8 cellular contexts compared by ENCODE assay signal in the genomic region with DNA sequence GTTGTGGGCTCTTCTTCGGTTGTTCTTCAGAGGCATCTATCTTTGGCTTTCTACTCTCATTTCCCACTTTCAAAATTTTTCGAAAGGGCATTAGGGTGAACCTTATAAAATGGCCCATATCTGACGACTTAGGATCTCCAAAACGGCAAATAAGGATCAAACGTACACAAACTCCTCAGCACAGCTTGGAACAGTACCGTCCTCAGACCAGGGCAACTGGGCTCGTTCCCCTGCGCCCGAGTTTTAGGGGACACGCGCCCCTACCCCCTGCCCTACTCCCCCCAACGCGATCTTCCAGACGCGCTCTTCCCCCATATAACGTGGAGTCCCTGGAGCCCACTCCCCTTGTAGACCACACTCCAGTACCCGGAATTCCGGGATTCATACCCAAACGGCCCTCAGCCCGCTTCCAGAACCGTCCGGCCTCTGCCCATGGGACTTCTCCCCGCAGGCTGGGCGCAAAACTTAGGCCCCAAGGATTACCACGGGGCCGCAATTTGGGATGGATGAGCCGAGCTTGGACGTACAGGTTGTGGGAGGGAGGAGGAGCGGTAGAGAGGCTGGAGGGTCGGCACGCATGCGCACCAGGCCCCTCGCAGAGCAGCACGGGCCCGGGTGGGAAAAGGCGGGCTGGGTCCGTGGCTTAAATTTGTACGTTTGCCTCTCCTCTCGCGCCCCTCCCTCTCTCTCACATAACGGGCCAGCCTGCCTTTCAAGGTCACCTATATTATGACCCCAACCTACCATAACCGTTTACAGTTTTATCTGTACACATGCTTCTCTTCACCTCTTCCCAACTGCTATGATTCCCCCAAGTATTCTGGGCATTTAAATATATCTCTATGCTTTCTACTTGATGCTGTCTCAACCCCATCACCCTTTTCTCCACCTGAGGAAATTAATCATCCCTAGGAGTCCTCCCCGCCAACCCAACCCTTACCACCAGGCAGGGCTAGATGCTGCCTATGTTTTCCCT. TPM values are rescaled to one million over a fixed set of nuclear protein-coding genes. Genes with fewer than 3 reads are reported as not detected.
DNase-seq lines count a peak whose midpoint lies in the region; ATAC-seq lines count a peak whose summit lies in the region.

No MANE protein-coding gene starts in this region.

- H3K27ac Mint-ChIP-seq in naive thymus-derived CD4-positive, alpha-beta T cell = peak overlapping the region; percentile 60 to 93 (median 81)

- ATAC-seq in GM21367 (IDR thresholded peaks at IDR 0.05; ENCODE audit: unreplicated experiment) = peak; percentile 80
- ATAC-seq in naive thymus-derived CD4-positive, alpha-beta T cell = peak; percentile 78

- H3K4me1 Mint-ChIP-seq in naive thymus-derived CD4-positive, alpha-beta T cell = peaks cover 10 to 28% (median 14%) of the 10 kb centered on the region in 7 donors

- CTCF ChIA-PET in naive thymus-derived CD4-positive, alpha-beta T cell (lab: Charles Lee) = interaction anchor here (0.6 kb wide), 1 partner anchor 373 kb away, joined by 3 read pairs; no protein-coding TSS in a partner anchor

- no peaks in the 10 kb centered on the region for H3K9me3 ChIP-seq in naive thymus-derived CD4-positive, alpha-beta T cell (ENCODE audit: control insufficient read depth in 2 of 3, low read length in 3 of 3)

- H3K4me3 Mint-ChIP-seq in naive thymus-derived CD4-positive, alpha-beta T cell = peak overlapping the region; percentile 78 to 92 (median 88)

- POLR2A ChIA-PET in naive thymus-derived CD4-positive, alpha-beta T cell (lab: Charles Lee) = interaction anchor here (0.6 kb wide), 1 partner anchor 898 kb away, joined by 4 read pairs; no protein-coding TSS in a partner anchor

- intact Hi-C loops in naive thymus-derived CD4-positive, alpha-beta T cell (cut with micrococcal nuclease) = loop anchor here (1.0 kb wide), 3 partner anchors 17 to 144 kb away; partner anchors contain the start of gene CREBZF (in 1 of the 2)

- DNase-seq in CD1c-positive myeloid dendritic cell (ENCODE audit: extremely low spot score) = peak; percentile 20
- DNase-seq in M059J (ENCODE audit: low read depth) = peak; percentile 31
- peak; percentile 44 to 54 for DNase-seq in activated CD4-positive, alpha-beta T cell treated with anti-CD3 and anti-CD28 coated beads, Interleukin-2, amount 50 U/mL, for 4 hours
- DNase-seq in effector CD8-positive, alpha-beta T cell (lab: John Stamatoyannopoulos, UW) = peak; percentile 52
- peak; percentile 27 to 66 (median 43) for DNase-seq in naive thymus-derived CD4-positive, alpha-beta T cell
- peak in 5 of 6 experiments; percentile 14 to 49 (median 30) for DNase-seq in stimulated activated naive CD4-positive, alpha-beta T cell (lab: John Stamatoyannopoulos, UW)
- DNase-seq in SW480 (ENCODE audit: low spot score) = no peak

- peaks cover 0 to 2% (median 0%) of the 10 kb centered on the region in 11 donors for H3K9me3 Mint-ChIP-seq in naive thymus-derived CD4-positive, alpha-beta T cell

- peak overlapping the region; percentile 82 for H3K4me3 ChIP-seq in naive thymus-derived CD4-positive, alpha-beta T cell (ENCODE audit: low read length)

- no peaks in the 10 kb centered on the region for H3K4me1 ChIP-seq in naive thymus-derived CD4-positive, alpha-beta T cell (ENCODE audit: control insufficient read depth in 2 of 2, insufficient read depth in 2 of 2, low read length in 2 of 2)

- no peaks in the 10 kb centered on the region for H3K36me3 ChIP-seq in naive thymus-derived CD4-positive, alpha-beta T cell (ENCODE audit: control insufficient read depth in 2 of 3, insufficient read depth in 3 of 3, low read length in 3 of 3)

- H3K36me3 Mint-ChIP-seq in naive thymus-derived CD4-positive, alpha-beta T cell = peaks cover 0 to 5% (median 0%) of the 10 kb centered on the region in 5 donors

- H3K27me3 ChIP-seq in naive thymus-derived CD4-positive, alpha-beta T cell (ENCODE audit: control insufficient read depth in 2 of 2, insufficient read depth in 2 of 2, low read length in 2 of 2) = no peaks in the 10 kb centered on the region

- peaks cover 0 to 24% (median 4%) of the 10 kb centered on the region in 5 donors for H3K27me3 Mint-ChIP-seq in naive thymus-derived CD4-positive, alpha-beta T cell

- peak overlapping the region; percentile 75 for H3K27ac ChIP-seq in naive thymus-derived CD4-positive, alpha-beta T cell (ENCODE audit: low read depth, low read length)

RNA-seq across cellular contexts. Expression of gene CCDC89, which starts 3.4 kb away (rescaled TPM):
- 0.37 and 3.0 TPM in 2 replicates for total RNA-seq in M059J (2014; rRNA removed; shearing (Covaris generic))
- total RNA-seq in naive thymus-derived CD4-positive, alpha-beta T cell = 1 to 10 TPM in 1 of 5 experiments, under 1 TPM in 1, not detected in 3; 0.73 to 1.2 TPM
- polyA plus RNA-seq in naive thymus-derived CD4-positive, alpha-beta T cell = not detected

RNA-seq across cellular contexts. Expression of gene CREBZF, which starts 17.7 kb away (rescaled TPM):
- 18.3 and 25.8 TPM in 2 replicates for total RNA-seq in M059J (2014; rRNA removed; shearing (Covaris generic))
- total RNA-seq in naive thymus-derived CD4-positive, alpha-beta T cell = 100 to 1,000 TPM in 2 of 5 experiments, 10 to 100 TPM in 3; 56.9 to 114 (median 59.7) TPM
- polyA plus RNA-seq in naive thymus-derived CD4-positive, alpha-beta T cell = 10 to 100 TPM; 13.0 to 16.8 TPM

RNA-seq across cellular contexts. Expression of gene TMEM126A, which starts 34.9 kb away (rescaled TPM):
- 42.1 and 60.3 TPM in 2 replicates for total RNA-seq in M059J (2014; rRNA removed; shearing (Covaris generic))
- total RNA-seq in naive thymus-derived CD4-positive, alpha-beta T cell = 10 to 100 TPM; 17.8 to 40.8 (median 18.9) TPM
- 10 to 100 TPM; 63.0 to 68.0 TPM for polyA plus RNA-seq in naive thymus-derived CD4-positive, alpha-beta T cell

RNA-seq across cellular contexts. Expression of gene TMEM126B, which starts 54.2 kb away (rescaled TPM):
- total RNA-seq in M059J (2014; rRNA removed; shearing (Covaris generic)) = 103 and 117 TPM in 2 replicates
- 10 to 100 TPM; 22.1 to 50.4 (median 36.4) TPM for total RNA-seq in naive thymus-derived CD4-positive, alpha-beta T cell
- polyA plus RNA-seq in naive thymus-derived CD4-positive, alpha-beta T cell = 10 to 100 TPM; 47.1 to 59.3 TPM

RNA-seq across cellular contexts. Expression of gene DLG2, which starts 55.5 kb away (rescaled TPM):
- 0.37 TPM in 1 of 2 replicates, not detected in the other for total RNA-seq in M059J (2014; rRNA removed; shearing (Covaris generic))
- 1 to 10 TPM; 1.1 to 6.1 (median 3.8) TPM for total RNA-seq in naive thymus-derived CD4-positive, alpha-beta T cell
- under 1 TPM; 0.64 to 0.76 TPM for polyA plus RNA-seq in naive thymus-derived CD4-positive, alpha-beta T cell
